1 cellular context compared by ENCODE assay signal in the genomic region with DNA sequence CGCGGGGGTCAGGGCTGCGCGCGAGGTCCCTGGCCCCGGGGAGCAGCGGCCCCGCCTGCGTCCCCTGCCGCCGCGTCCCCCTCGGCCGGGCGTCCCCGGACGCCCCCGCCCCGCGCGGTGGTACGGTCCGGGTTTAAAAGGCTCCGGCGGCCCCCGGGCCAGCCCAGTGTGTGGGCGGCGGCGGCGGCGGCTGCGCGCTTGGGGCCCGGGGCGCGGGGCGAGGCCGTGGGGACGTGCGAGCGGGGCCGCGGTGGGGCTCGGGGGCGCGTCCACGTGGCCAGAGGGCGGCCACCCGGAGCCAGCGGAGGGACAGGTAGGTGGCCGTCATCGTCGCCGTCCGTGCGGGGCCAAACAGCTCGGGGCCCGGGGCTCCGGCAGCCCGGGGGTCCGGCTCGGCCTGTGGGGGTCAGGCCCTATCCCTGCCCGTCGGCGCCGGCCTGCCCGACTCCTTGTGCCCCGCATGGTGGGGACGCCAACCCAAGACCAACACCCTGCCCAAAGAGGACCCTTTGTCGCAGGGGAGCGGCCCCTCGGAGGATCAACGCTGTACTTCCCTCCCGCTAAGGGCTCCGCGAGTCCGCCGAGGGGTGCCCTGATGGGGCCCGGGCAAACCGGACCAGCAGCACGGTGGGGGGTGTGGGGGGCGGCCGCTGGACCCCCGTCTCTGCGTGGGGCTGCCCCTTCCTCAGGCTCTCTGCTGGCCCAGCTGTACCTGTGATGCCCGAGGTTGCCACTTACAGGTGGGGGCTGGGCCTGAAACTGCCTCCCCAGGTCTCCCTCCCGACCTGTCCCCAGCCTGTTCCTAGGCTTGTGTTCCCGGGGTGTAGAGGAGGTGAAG.
A peak's percentile ranks its signal among the peaks of the same experiment; 100 is the strongest.
TF ChIP-seq lines count a peak whose summit lies in the region.

A gene (plus strand): TSS at position 166 of the 838 bp plus-strand sequence. CDS start 1,903 bp downstream, outside the sequence.

TF ChIP-seq in H1, 55 proteins besides CTCF, POLR2A, EP300 and RAD21:
- TF ChIP-seq SRF (IDR thresholded peaks at IDR 0.05; ENCODE audit: low read depth, low read length) (no peak), KDM4A (IDR thresholded peaks at IDR 0.05; ENCODE audit: low read depth, low read length, severe bottlenecking) (peak; percentile 19), PHF8 (conservative IDR thresholded peaks at IDR 0.05; ENCODE audit: low read depth, low read length) (peak; percentile 66), TAF7 (optimal IDR thresholded peaks at IDR 0.05; ENCODE audit: borderline replicate concordance, low read depth, low read length) (no peak), TAF1 (IDR thresholded peaks at IDR 0.05; ENCODE audit: low read depth, low read length) (peak; percentile 79), TBP (IDR thresholded peaks at IDR 0.05; ENCODE audit: low read depth, low read length) (peak; percentile 71; the same call in 1 of the 2 replicates), JUND (IDR thresholded peaks at IDR 0.05; ENCODE audit: low read length) (0 out of 2 replicates have a peak, but pooled peaks have one; percentile 30)
- TF ChIP-seq, protein P1, sequence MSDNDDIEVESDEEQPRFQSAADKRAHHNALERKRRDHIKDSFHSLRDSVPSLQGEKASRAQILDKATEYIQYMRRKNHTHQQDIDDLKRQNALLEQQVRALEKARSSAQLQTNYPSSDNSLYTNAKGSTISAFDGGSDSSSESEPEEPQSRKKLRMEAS (IDR thresholded peaks at IDR 0.05) = 0 out of 2 replicates have a peak, but pooled peaks have one; percentile 23
